In genomic region chr6:35259946-35260626, GRCh38 we compare ENCODE assay signal across 8 cellular contexts. TPM values are rescaled to one million over a fixed set of nuclear protein-coding genes. Genes with fewer than 3 reads are reported as not detected.
DNase-seq lines count a peak whose midpoint lies in the region; ATAC-seq, FAIRE-seq and TF ChIP-seq lines count a peak whose summit lies in the region.

No MANE protein-coding gene starts in this region.

- no peaks in the 10 kb centered on the region for H3K27me3 Mint-ChIP-seq in activated B cell treated with CpG ODN at 0.5 μM for 24 hours

- POLR2A ChIA-PET in activated B cell treated with CpG ODN at 0.5 μM for 24 hours (lab: Charles Lee), result interaction anchor here (0.9 to 1.7 kb wide), 10 partner anchors 19 to 834 kb away, joined by 3 to 18 read pairs (median 4); partner anchors contain the start of genes ANKS1A, FANCE, RPS10 and SNRPC

- intact Hi-C loops in activated B cell treated with CpG ODN at 0.5 μM for 24 hours (cut with micrococcal nuclease), result loop anchor here (1.0 to 5.0 kb wide), 4 partner anchors 35 to 1689 kb away; partner anchors contain the start of genes ANKS1A and HMGA1

- H3K9me3 Mint-ChIP-seq in activated B cell treated with CpG ODN at 0.5 μM for 24 hours, result no peaks in the 10 kb centered on the region

- peak; percentile 31 for ATAC-seq in GM21825 (IDR thresholded peaks at IDR 0.05; ENCODE audit: unreplicated experiment)
- peak; percentile 60 for ATAC-seq in activated B cell treated with CpG ODN at 0.5 μM for 24 hours (ENCODE audit: low read depth)

- peak; percentile 89 for FAIRE-seq in G401.6 (lab: Jason Lieb, UNC)
- no peak for FAIRE-seq in frontal cortex (lab: Jason Lieb, UNC)

- peaks cover 58% of the 10 kb centered on the region for H3K4me1 Mint-ChIP-seq in activated B cell treated with CpG ODN at 0.5 μM for 24 hours

- TF ChIP-seq CTCF in activated B cell treated with CpG ODN at 0.5 μM for 24 hours (IDR thresholded peaks at IDR 0.05) (no peak), cardiac fibroblast (IDR thresholded peaks at IDR 0.05; ENCODE audit: low read depth, low read length) (no peak)

- H3K36me3 Mint-ChIP-seq in activated B cell treated with CpG ODN at 0.5 μM for 24 hours (ENCODE audit: low read depth), result peaks cover 6% of the 10 kb centered on the region

- peak overlapping the region; percentile 89 for H3K27ac Mint-ChIP-seq in activated B cell treated with CpG ODN at 0.5 μM for 24 hours

- CTCF ChIA-PET in activated B cell treated with CpG ODN at 0.5 μM for 24 hours (lab: Charles Lee), result interaction anchor here (1.0 to 1.8 kb wide), 4 partner anchors 37 to 324 kb away, joined by 3 to 6 read pairs (median 4); no protein-coding TSS in a partner anchor

- DNase-seq in M059J (ENCODE audit: low read depth) (peak; percentile 67), activated B cell treated with CpG ODN at 0.5 μM for 24 hours (peak; percentile 68), cardiac fibroblast (ENCODE audit: low read depth in 2 of 2) (peak; percentile 37 to 70), frontal cortex (ENCODE audit: low spot score in 2 of 2) (no peak)
- peak; percentile 60 to 65 for DNase-seq in stimulated activated CD4-positive, alpha-beta T cell treated with anti-CD3 and anti-CD28 coated beads, Interleukin-1b, Interleukin-23, amount 100 ng/mL, for 4 hours (ENCODE audit: low read depth in 2 of 2)

- peak overlapping the region; percentile 97 for H3K4me3 Mint-ChIP-seq in activated B cell treated with CpG ODN at 0.5 μM for 24 hours

- H3K4me3 ChIP-seq in cardiac fibroblast (replicated peaks in 1 of 2; ENCODE audit: low read depth in 2 of 2, low read length in 2 of 2), result peak overlapping the region; percentile 92 to 96

- H3K27ac ChIP-seq in layer of hippocampus (ENCODE audit: low read depth, low read length), result peak overlapping the region; percentile 97

- H3K27me3 ChIP-seq in layer of hippocampus (ENCODE audit: control insufficient read depth, insufficient read depth, low read length), result no peaks in the 10 kb centered on the region

RNA-seq across cellular contexts. Expression of gene ZNF76, which starts 0.6 kb away (rescaled TPM):
- total RNA-seq in M059J (2014; rRNA removed; shearing (Covaris generic)), result 12.5 and 20.8 TPM in 2 replicates
- total RNA-seq in activated B cell treated with CpG ODN at 0.5 μM for 24 hours (54.8 and 57.9 TPM in 2 replicates), frontal cortex (11.0 TPM)

RNA-seq across cellular contexts. Expression of gene DEF6, which starts 37.5 kb away (rescaled TPM):
- 0.44 and 0.57 TPM in 2 replicates for total RNA-seq in M059J (2014; rRNA removed; shearing (Covaris generic))
- total RNA-seq in activated B cell treated with CpG ODN at 0.5 μM for 24 hours (68.7 and 79.9 TPM in 2 replicates), frontal cortex (2.4 TPM)

RNA-seq across cellular contexts. Expression of gene SCUBE3, which starts 46.3 kb away (rescaled TPM):
- 0.12 TPM in 1 of 2 replicates, not detected in the other for total RNA-seq in M059J (2014; rRNA removed; shearing (Covaris generic))
- total RNA-seq in activated B cell treated with CpG ODN at 0.5 μM for 24 hours (not detected in 2 replicates), frontal cortex (1.6 TPM)

Comparison
In these comparisons a context has a peak if more than half of its experiments do, and no peak if none do; other contexts are left out.
1. DNase-seq: peak in M059J (single experiment), activated B cell treated with CpG ODN at 0.5 μM for 24 hours (single experiment), cardiac fibroblast (2 of 2) and stimulated activated CD4-positive, alpha-beta T cell treated with anti-CD3 and anti-CD28 coated beads, Interleukin-1b, Interleukin-23, amount 100 ng/mL, for 4 hours (2 of 2); none in frontal cortex (0 of 2).
2. RNA of gene DEF6, which starts 37.5 kb away (total RNA-seq): 68.7 to 79.9 TPM in activated B cell treated with CpG ODN at 0.5 μM for 24 hours; 2.4 TPM in frontal cortex (single experiment) and 0.44 to 0.57 TPM in M059J; every median in the first group is over 10 times any median in the second.